ENCODE assay signal across 8 cellular contexts in genomic region chr11:65491614-65492386, GRCh38. TPM values are rescaled to one million over a fixed set of nuclear protein-coding genes. Genes with fewer than 3 reads are reported as not detected.
DNase-seq lines count a peak whose midpoint lies in the region; ATAC-seq, FAIRE-seq and TF ChIP-seq lines count a peak whose summit lies in the region.
"Had no signal": no experiment of that assay in that cellular context is flagged by ENCODE, and none has a peak within 500 bp of the region (broad histone marks: within the 10 kb centered on the region; RNA-seq: fewer than 3 reads in every experiment).

No MANE protein-coding gene starts in this region.

- H3K27me3 ChIP-seq in rectal smooth muscle tissue (ENCODE audit: control insufficient read depth, insufficient read depth, low read length), result no peaks in the 10 kb centered on the region

- no peak for ATAC-seq in activated naive CD4-positive, alpha-beta T cell treated with anti-CD3 and anti-CD28 coated beads, Interleukin-2, amount 50 U/mL, for 72 hours
- ATAC-seq in left cardiac atrium, result peak; percentile 1 to 33

- peak overlapping the region; percentile 65 for H3K4me3 ChIP-seq in GM12865 (ENCODE audit: low read depth, low read length)
- H3K4me3 ChIP-seq in rectal smooth muscle tissue (ENCODE audit: low read length), result peak overlapping the region; percentile 20

- H3K27ac Mint-ChIP-seq in activated naive CD4-positive, alpha-beta T cell treated with anti-CD3 and anti-CD28 coated beads, Interleukin-2, amount 50 U/mL, for 72 hours, result peak overlapping the region; percentile 95 to 98
- H3K27ac Mint-ChIP-seq: activated naive CD8-positive, alpha-beta T cell treated with anti-CD3 and anti-CD28 coated beads, Interleukin-2, amount 10 ng/mL, durations not matched to agents 7 days and 5 days had no signal

- peaks cover under 1 to 6% of the 10 kb centered on the region in 2 donors for H3K36me3 Mint-ChIP-seq in activated naive CD4-positive, alpha-beta T cell treated with anti-CD3 and anti-CD28 coated beads, Interleukin-2, amount 50 U/mL, for 72 hours
- H3K36me3 Mint-ChIP-seq: activated naive CD8-positive, alpha-beta T cell treated with anti-CD3 and anti-CD28 coated beads, Interleukin-2, amount 10 ng/mL, durations not matched to agents 7 days and 5 days had no signal

- peak; percentile 69 for DNase-seq in GM12865 (ENCODE audit: low read depth)
- DNase-seq in NCI-H1694 treated with DMSO at 0.1 percent for 48 hours (lab: John Stamatoyannopoulos, UW), result peak; percentile 60
- DNase-seq in activated naive CD4-positive, alpha-beta T cell treated with anti-CD3 and anti-CD28 coated beads, Interleukin-2, amount 50 U/mL, for 72 hours (ENCODE audit: low spot score in 2 of 2), result no peak
- peak; percentile 89 for DNase-seq in left cardiac atrium
- DNase-seq in stimulated activated CD4-positive, alpha-beta T cell treated with anti-CD3 and anti-CD28 coated beads, Interleukin-4, amount 100 ng/mL, for 4 hours, result no peak
- DNase-seq in urothelium cell line (ENCODE audit: low spot score), result no peak
- DNase-seq: activated naive CD8-positive, alpha-beta T cell treated with anti-CD3 and anti-CD28 coated beads, Interleukin-2, amount 10 ng/mL, durations not matched to agents 7 days and 5 days had no signal

- no peaks in the 10 kb centered on the region for H3K9me3 Mint-ChIP-seq in activated naive CD4-positive, alpha-beta T cell treated with anti-CD3 and anti-CD28 coated beads, Interleukin-2, amount 50 U/mL, for 72 hours
- H3K9me3 Mint-ChIP-seq: activated naive CD8-positive, alpha-beta T cell treated with anti-CD3 and anti-CD28 coated beads, Interleukin-2, amount 10 ng/mL, durations not matched to agents 7 days and 5 days had no signal

- TF ChIP-seq CTCF in GM12865 (IDR thresholded peaks at IDR 0.05; ENCODE audit: insufficient read depth, low read depth, low read length, missing control alignments), result no peak

- peak overlapping the region; percentile 97 for H3K27ac ChIP-seq in rectal smooth muscle tissue (ENCODE audit: low read depth, low read length)

- peak overlapping the region; percentile 59 for H3K9ac ChIP-seq in rectal smooth muscle tissue (ENCODE audit: low read length)

- intact Hi-C loops in left cardiac atrium (cut with DNase I), result loop anchor here in 1 of 2 donors (2.0 kb wide), 1 partner anchor 15 kb away; no protein-coding TSS in a partner anchor

- H3K4me1 ChIP-seq in rectal smooth muscle tissue (ENCODE audit: control insufficient read depth, insufficient read depth, low read length), result peaks cover 86% of the 10 kb centered on the region

- H3K36me3 ChIP-seq in rectal smooth muscle tissue (ENCODE audit: control insufficient read depth, insufficient read depth, low read length), result no peaks in the 10 kb centered on the region

- no peak for FAIRE-seq in urothelium cell line (lab: Jason Lieb, UNC)

RNA-seq across cellular contexts. Expression of gene MALAT1, which starts 7.0 kb away (rescaled TPM):
- over 10,000 TPM in 1 of 2 donors, 1,000 to 10,000 TPM in 1; 7,127 to 16,609 TPM for total RNA-seq in activated naive CD4-positive, alpha-beta T cell treated with anti-CD3 and anti-CD28 coated beads, Interleukin-2, amount 50 U/mL, for 72 hours
- total RNA-seq in left cardiac atrium, result 1,000 to 10,000 TPM; 4,098 to 7,342 TPM

RNA-seq across cellular contexts. Expression of gene SCYL1, which starts 33.1 kb away (rescaled TPM):
- total RNA-seq in activated naive CD4-positive, alpha-beta T cell treated with anti-CD3 and anti-CD28 coated beads, Interleukin-2, amount 50 U/mL, for 72 hours, result 10 to 100 TPM; 74.3 to 93.2 TPM
- 10 to 100 TPM; 51.5 to 67.3 TPM for total RNA-seq in left cardiac atrium

Comparison
In these comparisons a context has a peak if more than half of its experiments do, and no peak if none do; other contexts are left out.
1. DNase-seq: peak in GM12865 (single experiment), NCI-H1694 treated with DMSO at 0.1 percent for 48 hours (single experiment) and left cardiac atrium (single experiment); none in activated naive CD4-positive, alpha-beta T cell treated with anti-CD3 and anti-CD28 coated beads, Interleukin-2, amount 50 U/mL, for 72 hours (0 of 2), stimulated activated CD4-positive, alpha-beta T cell treated with anti-CD3 and anti-CD28 coated beads, Interleukin-4, amount 100 ng/mL, for 4 hours (0 of 2) and urothelium cell line (single experiment).
2. ATAC-seq: peak in left cardiac atrium (2 of 2); none in activated naive CD4-positive, alpha-beta T cell treated with anti-CD3 and anti-CD28 coated beads, Interleukin-2, amount 50 U/mL, for 72 hours (0 of 2).